Comparison of ENCODE assay signal across 18 cellular contexts in the genomic region with DNA sequence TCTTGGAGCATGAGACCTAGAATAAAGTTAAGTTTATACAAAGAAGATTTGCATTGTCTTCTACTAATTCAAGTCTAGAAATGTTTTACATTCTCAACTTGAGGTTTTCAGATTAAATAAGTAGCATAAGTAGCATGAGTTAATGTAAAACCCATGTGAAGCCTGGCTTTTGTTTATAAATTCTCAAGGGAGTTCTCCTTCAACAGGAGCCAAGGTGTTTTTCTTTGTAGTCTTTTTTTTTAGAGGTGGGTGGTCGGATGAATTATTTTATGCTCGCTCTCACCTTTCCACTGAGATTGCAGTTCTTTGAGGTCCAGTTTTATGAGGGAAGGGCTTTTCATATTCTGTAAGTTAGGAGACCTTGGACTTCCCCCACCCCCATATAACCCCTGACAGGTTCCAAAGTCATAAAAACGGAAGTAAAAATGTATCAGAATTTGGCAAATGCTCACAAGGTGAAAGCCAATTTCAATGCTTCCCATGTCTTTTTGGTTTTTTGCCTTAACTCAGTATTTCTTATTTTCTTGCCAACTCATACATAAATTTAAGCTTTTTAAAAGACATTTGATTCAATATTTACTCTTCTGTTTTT.
DNase-seq lines count a peak whose midpoint lies in the region; ATAC-seq, FAIRE-seq and TF ChIP-seq lines count a peak whose summit lies in the region.
"Had no signal": no experiment of that assay in that cellular context is flagged by ENCODE, and none has a peak within 500 bp of the region (broad histone marks: within the 10 kb centered on the region; RNA-seq: fewer than 3 reads in every experiment).

No MANE protein-coding gene starts in this region.

- H2AFZ ChIP-seq in H1 (ENCODE audit: low read length): 0 out of 2 replicates have a peak overlapping the region, but pooled peaks have one; percentile 66

- no peaks in the 10 kb centered on the region for H4K20me1 ChIP-seq in H1 (replicated peaks in 1 of 2; ENCODE audit: control insufficient read depth in 1 of 2, insufficient read depth in 2 of 2, low read length in 2 of 2)

- H2BK120ac ChIP-seq in H1 (replicated peaks; ENCODE audit: low read depth, low read length): no peak overlapping the region

- no peak overlapping the region for H3K56ac ChIP-seq in H1 (replicated peaks; ENCODE audit: insufficient read length, low read depth, low read length)

- no peaks in the 10 kb centered on the region for H3K79me2 ChIP-seq in H1 (ENCODE audit: control insufficient read depth in 1 of 2, insufficient read depth in 2 of 2, low read length in 2 of 2)

- no peak overlapping the region for H3K18ac ChIP-seq in H1 (ENCODE audit: extremely low read depth, low read length)

- TF ChIP-seq CTCF in H1 (IDR thresholded peaks at IDR 0.05; ENCODE audit: control extremely low read depth in 1 of 3, insufficient read depth in 1 of 3, low read depth in 1 of 3, low read length in 3 of 3): no peak

- H3K4me3 ChIP-seq in H1 (ENCODE audit: extremely low read depth in 1 of 4, insufficient read depth in 2 of 4, low read depth in 3 of 4, low read length in 4 of 4): no peak overlapping the region

- ATAC-seq in GM21529 (IDR thresholded peaks at IDR 0.05; ENCODE audit: unreplicated experiment) (peak; percentile 51), HG03139 (IDR thresholded peaks at IDR 0.05; ENCODE audit: unreplicated experiment) (peak; percentile 44)
- ATAC-seq: Right ventricle myocardium inferior had no signal

- no peak overlapping the region for H3K4me2 ChIP-seq in H1 (ENCODE audit: insufficient read depth in 1 of 2, low read depth in 2 of 2, low read length in 2 of 2)
- H3K4me2 ChIP-seq: KMS-11 had no signal

- no peak overlapping the region for H3K23ac ChIP-seq in H1 (ENCODE audit: insufficient read length)

- CTCF ChIA-PET in H1 (lab: Charles Lee; ENCODE audit: partially characterized antibody): no interaction called here

- no peak overlapping the region for H4K8ac ChIP-seq in H1 (ENCODE audit: extremely low read depth, insufficient read depth, low read length)

- no peak overlapping the region for H4K5ac ChIP-seq in H1 (ENCODE audit: insufficient read length, low read depth, low read length)

- 81% methylated on average over 3 of the region's 3 CpGs; no CpG with 5 or more reads in 1 of the 2 experiments for WGBS in H1 (ENCODE audit: extremely low coverage in 1 of 2, insufficient coverage in 1 of 2, insufficient read length in 1 of 2, insufficient replicate concordance in 2 of 2, low coverage in 1 of 2, low lambda C conversion rate in 2 of 2, missing lambda C conversion rate in 1 of 2), 2 experiments

- no peak overlapping the region for H2BK12ac ChIP-seq in H1 (ENCODE audit: low read depth, low read length)

- no peak overlapping the region for H3K14ac ChIP-seq in H1 (ENCODE audit: insufficient read length)

- no peaks in the 10 kb centered on the region for H3K23me2 ChIP-seq in H1 (ENCODE audit: low read depth, low read length)

- DNase-seq in GM18507 (ENCODE audit: extremely low spot score, insufficient read length, low read depth): no peak
- no peak for DNase-seq in H1 (ENCODE audit: low read depth in 1 of 2, low spot score in 2 of 2)
- no peak for DNase-seq in DMS 273 treated with DMSO at 0.1 percent for 48 hours (lab: John Stamatoyannopoulos, UW)
- no peak for DNase-seq in NCI-H2029 treated with DMSO at 0.1 percent for 48 hours (lab: John Stamatoyannopoulos, UW)
- no peak for DNase-seq in GM12891 (ENCODE audit: insufficient read length, low spot score)
- DNase-seq: CD8-positive, alpha-beta memory T cell; H9; NCI-H1417 treated with DMSO at 0.1 percent for 48 hours; NCI-H187 treated with DMSO at 0.1 percent for 48 hours; NCI-H748 treated with DMSO at 0.1 percent for 48 hours; NK-92 treated with Interleukin-12 subunit alpha and Interleukin-12 subunit beta, amount 100 ng/mL, for 24 hours; T-helper 2 cell had no signal

- no peak overlapping the region for H2AK5ac ChIP-seq in H1 (ENCODE audit: low read depth, low read length)

- H3K9ac ChIP-seq in H1 (replicated peaks in 1 of 4; ENCODE audit: extremely low read depth in 1 of 4, low read depth in 3 of 4, low read length in 3 of 4): no peak overlapping the region
- H3K9ac ChIP-seq: KMS-11 had no signal

- FAIRE-seq in GM18507 (lab: Jason Lieb, UNC): peak; percentile 33
- FAIRE-seq in H1 (lab: Jason Lieb, UNC): no peak
- FAIRE-seq in GM12891 (lab: Jason Lieb, UNC): no peak
- FAIRE-seq: A204.1, RCC 7860 had no signal

- TF ChIP-seq POLR2A in H1 (IDR thresholded peaks at IDR 0.05; ENCODE audit: control extremely low read depth in 1 of 2, low read depth in 2 of 2, low read length in 2 of 2) (no peak), GM12891 (IDR thresholded peaks at IDR 0.05; ENCODE audit: low read depth, low read length) (no peak)

- no peak overlapping the region for H2BK15ac ChIP-seq in H1 (ENCODE audit: low read length)

- H3K4me1 ChIP-seq in H1 (replicated peaks in 1 of 4; ENCODE audit: control insufficient read depth in 3 of 4, insufficient read depth in 4 of 4, low read length in 3 of 4): no peaks in the 10 kb centered on the region

- no peak for TF ChIP-seq EP300 in H1 (IDR thresholded peaks at IDR 0.05; ENCODE audit: borderline replicate concordance in 1 of 2, low read depth in 2 of 2, low read length in 2 of 2)

- POLR2A ChIA-PET in H1 (lab: Charles Lee; ENCODE audit: partially characterized antibody): no interaction called here

- H3K27ac ChIP-seq in H1 (ENCODE audit: low read depth, low read length): no peak overlapping the region
- H3K27ac ChIP-seq: KMS-11 had no signal

- no peaks in the 10 kb centered on the region for H3K9me3 ChIP-seq in H1 (ENCODE audit: insufficient read depth in 2 of 2, low read depth in 1 of 2, low read length in 1 of 2)

- no peaks in the 10 kb centered on the region for H3K27me3 ChIP-seq in H1 (replicated peaks in 1 of 4; ENCODE audit: control insufficient read depth in 3 of 4, extremely low read depth in 1 of 4, insufficient read depth in 3 of 4, low read length in 3 of 4)

- no peak overlapping the region for H2BK5ac ChIP-seq in H1 (ENCODE audit: low read depth, low read length)

- no peak for TF ChIP-seq RAD21 in H1 (IDR thresholded peaks at IDR 0.05 in 1 of 2, conservative IDR thresholded peaks at IDR 0.05 in 1 of 2; ENCODE audit: low read depth in 2 of 2, low read length in 2 of 2)

- no peaks in the 10 kb centered on the region for H3K36me3 ChIP-seq in H1 (ENCODE audit: control insufficient read depth in 2 of 4, insufficient read depth in 4 of 4, low read length in 3 of 4)

- no peak overlapping the region for H2BK20ac ChIP-seq in H1 (ENCODE audit: low read length)

- H3K79me1 ChIP-seq in H1 (ENCODE audit: low read depth, low read length): no peaks in the 10 kb centered on the region

- no peak overlapping the region for H4K91ac ChIP-seq in H1 (replicated peaks; ENCODE audit: insufficient read length, low read length)

- H3K4ac ChIP-seq in H1 (replicated peaks; ENCODE audit: insufficient read length, low read depth, low read length): no peak overlapping the region

TF ChIP-seq in H1, 55 proteins besides CTCF, POLR2A, EP300 and RAD21:
- TF ChIP-seq, protein P1, sequence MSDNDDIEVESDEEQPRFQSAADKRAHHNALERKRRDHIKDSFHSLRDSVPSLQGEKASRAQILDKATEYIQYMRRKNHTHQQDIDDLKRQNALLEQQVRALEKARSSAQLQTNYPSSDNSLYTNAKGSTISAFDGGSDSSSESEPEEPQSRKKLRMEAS (IDR thresholded peaks at IDR 0.05): no peak

TF ChIP-seq in GM12891, 5 proteins besides CTCF, POLR2A, EP300 and RAD21:
- TF ChIP-seq POLR2AphosphoS5 (IDR thresholded peaks at IDR 0.05; ENCODE audit: low read depth, low read length) (no peak), POU2F2 (IDR thresholded peaks at IDR 0.05; ENCODE audit: low read depth, low read length) (no peak), PAX5 (IDR thresholded peaks at IDR 0.05; ENCODE audit: insufficient read depth, low read length, severe bottlenecking) (no peak), SPI1 (IDR thresholded peaks at IDR 0.05; ENCODE audit: low read depth, low read length) (no peak), TAF1 (IDR thresholded peaks at IDR 0.05; ENCODE audit: low read depth, low read length) (no peak)
